ENCODE assay signal across 8 cellular contexts in genomic region chr2:174485763-174486613, GRCh38. TPM values are rescaled to one million over a fixed set of nuclear protein-coding genes. Genes with fewer than 3 reads are reported as not detected.
DNase-seq lines count a peak whose midpoint lies in the region; ATAC-seq and TF ChIP-seq lines count a peak whose summit lies in the region.

No MANE protein-coding gene starts in this region.

- H3K36me3 ChIP-seq in MG63, result peaks cover 2% of the 10 kb centered on the region; the same call in 1 of the 2 replicates
- H3K36me3 ChIP-seq in esophagus muscularis mucosa, result peaks cover 0 to 12% (median 6%) of the 10 kb centered on the region in 4 donors
- H3K36me3 ChIP-seq in naive thymus-derived CD4-positive, alpha-beta T cell (ENCODE audit: control insufficient read depth in 2 of 3, insufficient read depth in 3 of 3, low read length in 3 of 3), result peaks cover 0 to 16% (median 5%) of the 10 kb centered on the region in 3 experiments
- no peaks in the 10 kb centered on the region for H3K36me3 ChIP-seq in uterus

- peak overlapping the region; percentile 81 for H3K4me3 ChIP-seq in GM08714 (ENCODE audit: low read length)
- H3K4me3 ChIP-seq in MG63, result peak overlapping the region; percentile 87
- H3K4me3 ChIP-seq in esophagus muscularis mucosa, result peak overlapping the region; percentile 91 to 97 (median 96)
- H3K4me3 ChIP-seq in naive thymus-derived CD4-positive, alpha-beta T cell (ENCODE audit: low read length), result peak overlapping the region; percentile 90
- H3K4me3 ChIP-seq in uterus, result peak overlapping the region; percentile 63 to 86

- CTCF ChIA-PET in activated CD4-positive, alpha-beta memory T cell treated with anti-CD3 and anti-CD28 coated beads, Interleukin-2, amount 10 ng/mL, durations not matched to agents 7 days and 5 days (lab: Charles Lee), result interaction anchor here (0.8 to 4.6 kb wide), 7 partner anchors 11 to 196 kb away, joined by 3 to 35 read pairs (median 3); no protein-coding TSS in a partner anchor
- CTCF ChIA-PET in naive thymus-derived CD4-positive, alpha-beta T cell (lab: Charles Lee), result interaction anchor here (0.5 to 3.8 kb wide), 7 partner anchors 10 to 593 kb away, joined by 3 to 25 read pairs (median 4); no protein-coding TSS in a partner anchor

- ATAC-seq in naive thymus-derived CD4-positive, alpha-beta T cell, result peak; percentile 30
- no peak for ATAC-seq in HG02981 (IDR thresholded peaks at IDR 0.05; ENCODE audit: unreplicated experiment)

- TF ChIP-seq POLR2A in esophagus muscularis mucosa (IDR thresholded peaks at IDR 0.05; ENCODE audit: low read depth) (no peak), uterus (IDR thresholded peaks at IDR 0.05) (no peak)

- H3K9me3 ChIP-seq in MG63 (no peaks in the 10 kb centered on the region), esophagus muscularis mucosa (no peaks in the 10 kb centered on the region), uterus (no peaks in the 10 kb centered on the region)
- H3K9me3 ChIP-seq in naive thymus-derived CD4-positive, alpha-beta T cell (ENCODE audit: control insufficient read depth in 2 of 3, low read length in 3 of 3), result no peaks in the 10 kb centered on the region

- 5% methylated on average over 24 of the region's 25 CpGs for WGBS in esophagus muscularis mucosa

- POLR2A ChIA-PET in activated CD4-positive, alpha-beta memory T cell treated with anti-CD3 and anti-CD28 coated beads, Interleukin-2, amount 10 ng/mL, durations not matched to agents 7 days and 5 days (lab: Charles Lee), result interaction anchor here (0.6 to 7.3 kb wide), 9 partner anchors 8 to 238 kb away, joined by 3 to 68 read pairs (median 5); partner anchors contain the start of genes OLA1, SCRN3 and WIPF1
- POLR2A ChIA-PET in naive thymus-derived CD4-positive, alpha-beta T cell (lab: Charles Lee), result interaction anchor here (0.6 to 2.4 kb wide), 20 partner anchors 9 to 552 kb away, joined by 3 to 10 read pairs (median 4); partner anchors contain the start of gene WIPF1

- peaks cover 4 to 25% (median 17%) of the 10 kb centered on the region in 4 donors for H3K4me1 ChIP-seq in esophagus muscularis mucosa
- peaks cover 18 to 35% of the 10 kb centered on the region in 2 donors for H3K4me1 ChIP-seq in naive thymus-derived CD4-positive, alpha-beta T cell (ENCODE audit: control insufficient read depth in 2 of 2, insufficient read depth in 2 of 2, low read length in 2 of 2)
- no peaks in the 10 kb centered on the region for H3K4me1 ChIP-seq in uterus

- H3K4me3 Mint-ChIP-seq in activated CD4-positive, alpha-beta memory T cell treated with anti-CD3 and anti-CD28 coated beads, Interleukin-2, amount 10 ng/mL, durations not matched to agents 7 days and 5 days, result peak overlapping the region; percentile 85
- peak overlapping the region; percentile 92 to 100 (median 98) for H3K4me3 Mint-ChIP-seq in naive thymus-derived CD4-positive, alpha-beta T cell

- peak; percentile 10 for DNase-seq in H4 (ENCODE audit: low spot score)
- DNase-seq in MG63, result peak; percentile 17
- peak; percentile 32 for DNase-seq in activated CD4-positive, alpha-beta memory T cell treated with anti-CD3 and anti-CD28 coated beads, Interleukin-2, amount 10 ng/mL, durations not matched to agents 7 days and 5 days
- DNase-seq in esophagus muscularis mucosa (ENCODE audit: extremely low spot score), result no peak
- peak in 4 of 9 donors; percentile 26 to 40 (median 34) for DNase-seq in naive thymus-derived CD4-positive, alpha-beta T cell
- DNase-seq in uterus, result peak in 1 of 2 donors; percentile 30

- TF ChIP-seq EP300 in esophagus muscularis mucosa (IDR thresholded peaks at IDR 0.05), result no peak

- TF ChIP-seq CTCF in esophagus muscularis mucosa (IDR thresholded peaks at IDR 0.05) (no peak), uterus (IDR thresholded peaks at IDR 0.05) (no peak)

- H3K27ac Mint-ChIP-seq in activated CD4-positive, alpha-beta memory T cell treated with anti-CD3 and anti-CD28 coated beads, Interleukin-2, amount 10 ng/mL, durations not matched to agents 7 days and 5 days, result peak overlapping the region; percentile 71
- peak overlapping the region; percentile 83 to 100 (median 94) for H3K27ac Mint-ChIP-seq in naive thymus-derived CD4-positive, alpha-beta T cell

- H3K27me3 Mint-ChIP-seq in activated CD4-positive, alpha-beta memory T cell treated with anti-CD3 and anti-CD28 coated beads, Interleukin-2, amount 10 ng/mL, durations not matched to agents 7 days and 5 days, result no peaks in the 10 kb centered on the region
- H3K27me3 Mint-ChIP-seq in naive thymus-derived CD4-positive, alpha-beta T cell, result no peaks in the 10 kb centered on the region

- H3K4me1 Mint-ChIP-seq in activated CD4-positive, alpha-beta memory T cell treated with anti-CD3 and anti-CD28 coated beads, Interleukin-2, amount 10 ng/mL, durations not matched to agents 7 days and 5 days, result peaks cover 53% of the 10 kb centered on the region
- peaks cover 37 to 78% (median 67%) of the 10 kb centered on the region in 7 donors for H3K4me1 Mint-ChIP-seq in naive thymus-derived CD4-positive, alpha-beta T cell

- H3K36me3 Mint-ChIP-seq in activated CD4-positive, alpha-beta memory T cell treated with anti-CD3 and anti-CD28 coated beads, Interleukin-2, amount 10 ng/mL, durations not matched to agents 7 days and 5 days (ENCODE audit: low read depth), result peaks cover 17% of the 10 kb centered on the region
- H3K36me3 Mint-ChIP-seq in naive thymus-derived CD4-positive, alpha-beta T cell, result peaks cover 8 to 15% (median 13%) of the 10 kb centered on the region in 5 donors

- peak overlapping the region; percentile 92 to 98 (median 94) for H3K27ac ChIP-seq in esophagus muscularis mucosa (replicated peaks in 1 of 4)
- H3K27ac ChIP-seq in naive thymus-derived CD4-positive, alpha-beta T cell (ENCODE audit: low read depth, low read length), result peak overlapping the region; percentile 87
- peak overlapping the region; percentile 47 to 78 for H3K27ac ChIP-seq in uterus

- H3K9me3 Mint-ChIP-seq in activated CD4-positive, alpha-beta memory T cell treated with anti-CD3 and anti-CD28 coated beads, Interleukin-2, amount 10 ng/mL, durations not matched to agents 7 days and 5 days, result no peaks in the 10 kb centered on the region
- peaks cover 0 to 3% (median 0%) of the 10 kb centered on the region in 11 donors for H3K9me3 Mint-ChIP-seq in naive thymus-derived CD4-positive, alpha-beta T cell

- intact Hi-C loops in esophagus muscularis mucosa (cut with DNase I), result no loop called here
- intact Hi-C loops in naive thymus-derived CD4-positive, alpha-beta T cell (cut with micrococcal nuclease), result loop anchor here (1.0 to 5.0 kb wide), 10 partner anchors 7 to 1929 kb away; partner anchors contain the start of genes ATP5MC3 (in 2 of the 2), PDK1 (in 1 of the 2), SCRN3 (in 1 of the 2) and WIPF1 (in 1 of the 2)
- intact Hi-C loops in uterus (cut with DNase I; ENCODE audit: low total_unique reads), result no loop called here

- H3K27me3 ChIP-seq in MG63 (no peaks in the 10 kb centered on the region), esophagus muscularis mucosa (no peaks in the 10 kb centered on the region), uterus (no peaks in the 10 kb centered on the region)
- H3K27me3 ChIP-seq in naive thymus-derived CD4-positive, alpha-beta T cell (ENCODE audit: control insufficient read depth in 2 of 2, insufficient read depth in 2 of 2, low read length in 2 of 2), result no peaks in the 10 kb centered on the region

RNA-seq across cellular contexts. Expression of gene GPR155, which starts 0.8 kb away (rescaled TPM):
- total RNA-seq in H4 (2014; rRNA removed; shearing (Covaris generic)), result 1.5 and 4.6 TPM in 2 replicates
- total RNA-seq in MG63 (2014; rRNA removed; shearing (Covaris generic); ENCODE audit: low replicate concordance), result 3.0 and 23.3 TPM in 2 replicates
- 10 to 100 TPM; 10.5 to 11.3 TPM for total RNA-seq in activated CD4-positive, alpha-beta memory T cell treated with anti-CD3 and anti-CD28 coated beads, Interleukin-2, amount 10 ng/mL, durations not matched to agents 7 days and 5 days
- total RNA-seq in esophagus muscularis mucosa, result 10 to 100 TPM; 28.8 to 43.2 (median 39.1) TPM
- total RNA-seq in naive thymus-derived CD4-positive, alpha-beta T cell, result 10 to 100 TPM; 15.0 to 25.0 (median 16.5) TPM
- polyA plus RNA-seq in naive thymus-derived CD4-positive, alpha-beta T cell, result 10 to 100 TPM in 1 of 2 donors, 1 to 10 TPM in 1; 5.2 to 10.8 TPM
- 1 to 10 TPM; 2.3 to 6.6 (median 4.6) TPM for total RNA-seq in uterus

Comparison
In these comparisons a context has a peak if more than half of its experiments do, and no peak if none do; other contexts are left out.
1. intact Hi-C loops: an anchor here in naive thymus-derived CD4-positive, alpha-beta T cell (1.0 to 5.0 kb wide); none called in esophagus muscularis mucosa and uterus.